ENCODE assay signal across 1 cellular context in the genomic region with DNA sequence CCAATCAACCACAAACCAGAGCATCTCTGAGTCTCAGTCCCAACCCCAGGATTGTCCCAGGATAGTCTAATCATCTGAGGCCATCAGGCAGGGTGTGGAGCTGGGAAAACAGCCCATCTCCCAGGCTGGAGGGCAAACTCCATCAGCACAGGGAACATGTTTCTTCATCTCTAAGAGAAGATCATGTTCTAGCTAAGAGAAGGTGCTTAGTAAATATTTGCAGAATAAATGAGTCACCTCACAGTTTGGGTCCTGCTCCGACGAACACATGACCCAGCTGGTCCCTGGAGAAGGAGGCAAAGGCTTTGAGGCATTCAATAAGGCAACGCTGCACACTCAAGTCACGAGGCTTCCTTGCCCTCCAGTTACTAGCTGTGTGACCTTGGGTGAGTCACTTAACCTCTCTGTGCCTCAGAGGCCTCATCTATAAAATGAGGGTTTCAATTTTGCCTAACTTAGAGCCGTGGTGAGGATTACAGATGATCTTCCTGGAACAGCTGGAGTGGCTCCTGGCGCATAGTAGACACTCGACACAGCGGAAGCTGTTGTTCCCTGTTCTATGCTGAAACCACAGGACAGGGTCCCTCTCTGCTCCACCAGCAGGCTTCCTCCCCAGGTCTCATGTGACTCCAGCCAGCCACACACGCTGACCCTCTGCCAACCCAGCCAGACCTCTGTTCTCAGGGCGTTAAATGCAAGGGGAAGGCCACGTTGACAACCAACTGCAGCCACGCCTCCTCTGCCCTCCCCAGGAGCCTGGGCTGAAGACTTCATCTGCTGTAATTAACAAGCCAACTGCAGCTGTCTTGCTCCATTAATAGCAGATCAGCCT.
TF ChIP-seq lines count a peak whose summit lies in the region.

No MANE protein-coding gene starts in this region.

TF ChIP-seq in HepG2, 621 proteins besides CTCF, POLR2A, EP300 and RAD21 (continued from another document and continues in another):
- TF ChIP-seq, protein P1, sequence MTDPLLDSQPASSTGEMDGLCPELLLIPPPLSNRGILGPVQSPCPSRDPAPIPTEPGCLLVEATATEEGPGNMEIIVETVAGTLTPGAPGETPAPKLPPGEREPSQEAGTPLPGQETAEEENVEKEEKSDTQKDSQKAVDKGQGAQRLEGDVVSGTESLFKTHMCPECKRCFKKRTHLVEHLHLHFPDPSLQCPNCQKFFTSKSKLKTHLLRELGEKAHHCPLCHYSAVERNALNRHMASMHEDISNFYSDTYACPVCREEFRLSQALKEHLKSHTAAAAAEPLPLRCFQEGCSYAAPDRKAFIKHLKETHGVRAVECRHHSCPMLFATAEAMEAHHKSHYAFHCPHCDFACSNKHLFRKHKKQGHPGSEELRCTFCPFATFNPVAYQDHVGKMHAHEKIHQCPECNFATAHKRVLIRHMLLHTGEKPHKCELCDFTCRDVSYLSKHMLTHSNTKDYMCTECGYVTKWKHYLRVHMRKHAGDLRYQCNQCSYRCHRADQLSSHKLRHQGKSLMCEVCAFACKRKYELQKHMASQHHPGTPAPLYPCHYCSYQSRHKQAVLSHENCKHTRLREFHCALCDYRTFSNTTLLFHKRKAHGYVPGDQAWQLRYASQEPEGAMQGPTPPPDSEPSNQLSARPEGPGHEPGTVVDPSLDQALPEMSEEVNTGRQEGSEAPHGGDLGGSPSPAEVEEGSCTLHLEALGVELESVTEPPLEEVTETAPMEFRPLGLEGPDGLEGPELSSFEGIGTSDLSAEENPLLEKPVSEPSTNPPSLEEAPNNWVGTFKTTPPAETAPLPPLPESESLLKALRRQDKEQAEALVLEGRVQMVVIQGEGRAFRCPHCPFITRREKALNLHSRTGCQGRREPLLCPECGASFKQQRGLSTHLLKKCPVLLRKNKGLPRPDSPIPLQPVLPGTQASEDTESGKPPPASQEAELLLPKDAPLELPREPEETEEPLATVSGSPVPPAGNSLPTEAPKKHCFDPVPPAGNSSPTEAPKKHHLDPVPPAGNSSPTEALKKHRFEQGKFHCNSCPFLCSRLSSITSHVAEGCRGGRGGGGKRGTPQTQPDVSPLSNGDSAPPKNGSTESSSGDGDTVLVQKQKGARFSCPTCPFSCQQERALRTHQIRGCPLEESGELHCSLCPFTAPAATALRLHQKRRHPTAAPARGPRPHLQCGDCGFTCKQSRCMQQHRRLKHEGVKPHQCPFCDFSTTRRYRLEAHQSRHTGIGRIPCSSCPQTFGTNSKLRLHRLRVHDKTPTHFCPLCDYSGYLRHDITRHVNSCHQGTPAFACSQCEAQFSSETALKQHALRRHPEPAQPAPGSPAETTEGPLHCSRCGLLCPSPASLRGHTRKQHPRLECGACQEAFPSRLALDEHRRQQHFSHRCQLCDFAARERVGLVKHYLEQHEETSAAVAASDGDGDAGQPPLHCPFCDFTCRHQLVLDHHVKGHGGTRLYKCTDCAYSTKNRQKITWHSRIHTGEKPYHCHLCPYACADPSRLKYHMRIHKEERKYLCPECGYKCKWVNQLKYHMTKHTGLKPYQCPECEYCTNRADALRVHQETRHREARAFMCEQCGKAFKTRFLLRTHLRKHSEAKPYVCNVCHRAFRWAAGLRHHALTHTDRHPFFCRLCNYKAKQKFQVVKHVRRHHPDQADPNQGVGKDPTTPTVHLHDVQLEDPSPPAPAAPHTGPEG (CRISPR knock-in tag; IDR thresholded peaks at IDR 0.05), result no peak
- TF ChIP-seq SMAD3 (CRISPR knock-in tag; IDR thresholded peaks at IDR 0.05) (0 out of 2 replicates have a peak, but pooled peaks have one; percentile 27), DPF2 (CRISPR knock-in tag; IDR thresholded peaks at IDR 0.05; ENCODE audit: borderline replicate concordance, low read depth) (no peak), ZNF678 (CRISPR knock-in tag; IDR thresholded peaks at IDR 0.05) (no peak), HNRNPUL1 (IDR thresholded peaks at IDR 0.05; ENCODE audit: low read depth, low read length) (no peak), MED1 (CRISPR knock-in tag; IDR thresholded peaks at IDR 0.05) (peak; percentile 18; the same call in 1 of the 2 replicates), PCBP2 (optimal IDR thresholded peaks at IDR 0.05; ENCODE audit: low read depth, low read length, poor library complexity, severe bottlenecking) (no peak), NFE2L2 (IDR thresholded peaks at IDR 0.05; ENCODE audit: low read length) (no peak), RCOR2 (CRISPR knock-in tag; IDR thresholded peaks at IDR 0.05) (peak; percentile 62; the same call in 1 of the 2 replicates), CBX1 (IDR thresholded peaks at IDR 0.05; ENCODE audit: low read depth) (no peak), RFXAP (CRISPR knock-in tag; IDR thresholded peaks at IDR 0.05; ENCODE audit: borderline replicate concordance) (no peak), FOXP1 (IDR thresholded peaks at IDR 0.05) (no peak), FOXP1 (CRISPR knock-in tag; IDR thresholded peaks at IDR 0.05) (peak; percentile 27; the same call in 1 of the 2 replicates), MAFK (conservative IDR thresholded peaks at IDR 0.05 in 1 of 2, IDR thresholded peaks at IDR 0.05 in 1 of 2; ENCODE audit: low read length in 2 of 2) (no peak), RARA (CRISPR knock-in tag; IDR thresholded peaks at IDR 0.05) (0 out of 2 replicates have a peak, but pooled peaks have one; percentile 20), ZNF260 (CRISPR knock-in tag; IDR thresholded peaks at IDR 0.05; ENCODE audit: borderline replicate concordance, low read depth) (no peak), NFKBIZ (CRISPR knock-in tag; IDR thresholded peaks at IDR 0.05) (no peak), ZNF207 (IDR thresholded peaks at IDR 0.05; ENCODE audit: borderline replicate concordance) (no peak), GFI1 (CRISPR knock-in tag; IDR thresholded peaks at IDR 0.05; ENCODE audit: borderline replicate concordance) (0 out of 2 replicates have a peak, but pooled peaks have one; percentile 40), FOXK1 (CRISPR knock-in tag; IDR thresholded peaks at IDR 0.05; ENCODE audit: borderline replicate concordance, low read depth) (no peak), ZNF746 (CRISPR knock-in tag; IDR thresholded peaks at IDR 0.05) (no peak), TBP (CRISPR knock-in tag; IDR thresholded peaks at IDR 0.05) (no peak), ZBTB42 (CRISPR knock-in tag; IDR thresholded peaks at IDR 0.05) (no peak), FOXA3 (CRISPR knock-in tag; IDR thresholded peaks at IDR 0.05) (peak; percentile 89), KLF13 (CRISPR knock-in tag; IDR thresholded peaks at IDR 0.05) (no peak), SP4 (CRISPR knock-in tag; IDR thresholded peaks at IDR 0.05) (no peak), RARG (CRISPR knock-in tag; IDR thresholded peaks at IDR 0.05; ENCODE audit: low read depth) (no peak), NFKB2 (CRISPR knock-in tag; IDR thresholded peaks at IDR 0.05; ENCODE audit: borderline replicate concordance) (no peak), GATA4 (IDR thresholded peaks at IDR 0.05; ENCODE audit: borderline replicate concordance, low read depth) (no peak), GABPB1 (CRISPR knock-in tag; IDR thresholded peaks at IDR 0.05) (no peak)
- TF ChIP-seq, protein P2, sequence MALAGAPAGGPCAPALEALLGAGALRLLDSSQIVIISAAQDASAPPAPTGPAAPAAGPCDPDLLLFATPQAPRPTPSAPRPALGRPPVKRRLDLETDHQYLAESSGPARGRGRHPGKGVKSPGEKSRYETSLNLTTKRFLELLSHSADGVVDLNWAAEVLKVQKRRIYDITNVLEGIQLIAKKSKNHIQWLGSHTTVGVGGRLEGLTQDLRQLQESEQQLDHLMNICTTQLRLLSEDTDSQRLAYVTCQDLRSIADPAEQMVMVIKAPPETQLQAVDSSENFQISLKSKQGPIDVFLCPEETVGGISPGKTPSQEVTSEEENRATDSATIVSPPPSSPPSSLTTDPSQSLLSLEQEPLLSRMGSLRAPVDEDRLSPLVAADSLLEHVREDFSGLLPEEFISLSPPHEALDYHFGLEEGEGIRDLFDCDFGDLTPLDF (CRISPR knock-in tag; IDR thresholded peaks at IDR 0.05), result no peak
- TF ChIP-seq, protein P3, sequence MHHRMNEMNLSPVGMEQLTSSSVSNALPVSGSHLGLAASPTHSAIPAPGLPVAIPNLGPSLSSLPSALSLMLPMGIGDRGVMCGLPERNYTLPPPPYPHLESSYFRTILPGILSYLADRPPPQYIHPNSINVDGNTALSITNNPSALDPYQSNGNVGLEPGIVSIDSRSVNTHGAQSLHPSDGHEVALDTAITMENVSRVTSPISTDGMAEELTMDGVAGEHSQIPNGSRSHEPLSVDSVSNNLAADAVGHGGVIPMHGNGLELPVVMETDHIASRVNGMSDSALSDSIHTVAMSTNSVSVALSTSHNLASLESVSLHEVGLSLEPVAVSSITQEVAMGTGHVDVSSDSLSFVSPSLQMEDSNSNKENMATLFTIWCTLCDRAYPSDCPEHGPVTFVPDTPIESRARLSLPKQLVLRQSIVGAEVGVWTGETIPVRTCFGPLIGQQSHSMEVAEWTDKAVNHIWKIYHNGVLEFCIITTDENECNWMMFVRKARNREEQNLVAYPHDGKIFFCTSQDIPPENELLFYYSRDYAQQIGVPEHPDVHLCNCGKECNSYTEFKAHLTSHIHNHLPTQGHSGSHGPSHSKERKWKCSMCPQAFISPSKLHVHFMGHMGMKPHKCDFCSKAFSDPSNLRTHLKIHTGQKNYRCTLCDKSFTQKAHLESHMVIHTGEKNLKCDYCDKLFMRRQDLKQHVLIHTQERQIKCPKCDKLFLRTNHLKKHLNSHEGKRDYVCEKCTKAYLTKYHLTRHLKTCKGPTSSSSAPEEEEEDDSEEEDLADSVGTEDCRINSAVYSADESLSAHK (CRISPR knock-in tag; IDR thresholded peaks at IDR 0.05; ENCODE audit: borderline replicate concordance), result no peak
- TF ChIP-seq, protein P4, sequence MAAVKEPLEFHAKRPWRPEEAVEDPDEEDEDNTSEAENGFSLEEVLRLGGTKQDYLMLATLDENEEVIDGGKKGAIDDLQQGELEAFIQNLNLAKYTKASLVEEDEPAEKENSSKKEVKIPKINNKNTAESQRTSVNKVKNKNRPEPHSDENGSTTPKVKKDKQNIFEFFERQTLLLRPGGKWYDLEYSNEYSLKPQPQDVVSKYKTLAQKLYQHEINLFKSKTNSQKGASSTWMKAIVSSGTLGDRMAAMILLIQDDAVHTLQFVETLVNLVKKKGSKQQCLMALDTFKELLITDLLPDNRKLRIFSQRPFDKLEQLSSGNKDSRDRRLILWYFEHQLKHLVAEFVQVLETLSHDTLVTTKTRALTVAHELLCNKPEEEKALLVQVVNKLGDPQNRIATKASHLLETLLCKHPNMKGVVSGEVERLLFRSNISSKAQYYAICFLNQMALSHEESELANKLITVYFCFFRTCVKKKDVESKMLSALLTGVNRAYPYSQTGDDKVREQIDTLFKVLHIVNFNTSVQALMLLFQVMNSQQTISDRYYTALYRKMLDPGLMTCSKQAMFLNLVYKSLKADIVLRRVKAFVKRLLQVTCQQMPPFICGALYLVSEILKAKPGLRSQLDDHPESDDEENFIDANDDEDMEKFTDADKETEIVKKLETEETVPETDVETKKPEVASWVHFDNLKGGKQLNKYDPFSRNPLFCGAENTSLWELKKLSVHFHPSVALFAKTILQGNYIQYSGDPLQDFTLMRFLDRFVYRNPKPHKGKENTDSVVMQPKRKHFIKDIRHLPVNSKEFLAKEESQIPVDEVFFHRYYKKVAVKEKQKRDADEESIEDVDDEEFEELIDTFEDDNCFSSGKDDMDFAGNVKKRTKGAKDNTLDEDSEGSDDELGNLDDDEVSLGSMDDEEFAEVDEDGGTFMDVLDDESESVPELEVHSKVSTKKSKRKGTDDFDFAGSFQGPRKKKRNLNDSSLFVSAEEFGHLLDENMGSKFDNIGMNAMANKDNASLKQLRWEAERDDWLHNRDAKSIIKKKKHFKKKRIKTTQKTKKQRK (IDR thresholded peaks at IDR 0.05; ENCODE audit: low read length), result no peak
- TF ChIP-seq, protein P5, sequence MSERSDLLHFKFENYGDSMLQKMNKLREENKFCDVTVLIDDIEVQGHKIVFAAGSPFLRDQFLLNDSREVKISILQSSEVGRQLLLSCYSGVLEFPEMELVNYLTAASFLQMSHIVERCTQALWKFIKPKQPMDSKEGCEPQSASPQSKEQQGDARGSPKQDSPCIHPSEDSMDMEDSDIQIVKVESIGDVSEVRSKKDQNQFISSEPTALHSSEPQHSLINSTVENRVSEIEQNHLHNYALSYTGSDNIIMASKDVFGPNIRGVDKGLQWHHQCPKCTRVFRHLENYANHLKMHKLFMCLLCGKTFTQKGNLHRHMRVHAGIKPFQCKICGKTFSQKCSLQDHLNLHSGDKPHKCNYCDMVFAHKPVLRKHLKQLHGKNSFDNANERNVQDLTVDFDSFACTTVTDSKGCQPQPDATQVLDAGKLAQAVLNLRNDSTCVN (CRISPR knock-in tag; IDR thresholded peaks at IDR 0.05; ENCODE audit: borderline replicate concordance), result 0 out of 2 replicates have a peak, but pooled peaks have one; percentile 42
- TF ChIP-seq, protein P6, sequence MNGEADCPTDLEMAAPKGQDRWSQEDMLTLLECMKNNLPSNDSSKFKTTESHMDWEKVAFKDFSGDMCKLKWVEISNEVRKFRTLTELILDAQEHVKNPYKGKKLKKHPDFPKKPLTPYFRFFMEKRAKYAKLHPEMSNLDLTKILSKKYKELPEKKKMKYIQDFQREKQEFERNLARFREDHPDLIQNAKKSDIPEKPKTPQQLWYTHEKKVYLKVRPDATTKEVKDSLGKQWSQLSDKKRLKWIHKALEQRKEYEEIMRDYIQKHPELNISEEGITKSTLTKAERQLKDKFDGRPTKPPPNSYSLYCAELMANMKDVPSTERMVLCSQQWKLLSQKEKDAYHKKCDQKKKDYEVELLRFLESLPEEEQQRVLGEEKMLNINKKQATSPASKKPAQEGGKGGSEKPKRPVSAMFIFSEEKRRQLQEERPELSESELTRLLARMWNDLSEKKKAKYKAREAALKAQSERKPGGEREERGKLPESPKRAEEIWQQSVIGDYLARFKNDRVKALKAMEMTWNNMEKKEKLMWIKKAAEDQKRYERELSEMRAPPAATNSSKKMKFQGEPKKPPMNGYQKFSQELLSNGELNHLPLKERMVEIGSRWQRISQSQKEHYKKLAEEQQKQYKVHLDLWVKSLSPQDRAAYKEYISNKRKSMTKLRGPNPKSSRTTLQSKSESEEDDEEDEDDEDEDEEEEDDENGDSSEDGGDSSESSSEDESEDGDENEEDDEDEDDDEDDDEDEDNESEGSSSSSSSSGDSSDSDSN (CRISPR knock-in tag; IDR thresholded peaks at IDR 0.05), result peak; percentile 7; the same call in 1 of the 2 replicates
- TF ChIP-seq, protein P7, sequence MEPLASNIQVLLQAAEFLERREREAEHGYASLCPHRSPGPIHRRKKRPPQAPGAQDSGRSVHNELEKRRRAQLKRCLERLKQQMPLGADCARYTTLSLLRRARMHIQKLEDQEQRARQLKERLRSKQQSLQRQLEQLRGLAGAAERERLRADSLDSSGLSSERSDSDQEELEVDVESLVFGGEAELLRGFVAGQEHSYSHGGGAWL (CRISPR knock-in tag; IDR thresholded peaks at IDR 0.05), result 0 out of 2 replicates have a peak, but pooled peaks have one; percentile 17
- TF ChIP-seq, protein P8, sequence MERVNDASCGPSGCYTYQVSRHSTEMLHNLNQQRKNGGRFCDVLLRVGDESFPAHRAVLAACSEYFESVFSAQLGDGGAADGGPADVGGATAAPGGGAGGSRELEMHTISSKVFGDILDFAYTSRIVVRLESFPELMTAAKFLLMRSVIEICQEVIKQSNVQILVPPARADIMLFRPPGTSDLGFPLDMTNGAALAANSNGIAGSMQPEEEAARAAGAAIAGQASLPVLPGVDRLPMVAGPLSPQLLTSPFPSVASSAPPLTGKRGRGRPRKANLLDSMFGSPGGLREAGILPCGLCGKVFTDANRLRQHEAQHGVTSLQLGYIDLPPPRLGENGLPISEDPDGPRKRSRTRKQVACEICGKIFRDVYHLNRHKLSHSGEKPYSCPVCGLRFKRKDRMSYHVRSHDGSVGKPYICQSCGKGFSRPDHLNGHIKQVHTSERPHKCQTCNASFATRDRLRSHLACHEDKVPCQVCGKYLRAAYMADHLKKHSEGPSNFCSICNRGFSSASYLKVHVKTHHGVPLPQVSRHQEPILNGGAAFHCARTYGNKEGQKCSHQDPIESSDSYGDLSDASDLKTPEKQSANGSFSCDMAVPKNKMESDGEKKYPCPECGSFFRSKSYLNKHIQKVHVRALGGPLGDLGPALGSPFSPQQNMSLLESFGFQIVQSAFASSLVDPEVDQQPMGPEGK (CRISPR knock-in tag; IDR thresholded peaks at IDR 0.05), result no peak
